In the genomic region with DNA sequence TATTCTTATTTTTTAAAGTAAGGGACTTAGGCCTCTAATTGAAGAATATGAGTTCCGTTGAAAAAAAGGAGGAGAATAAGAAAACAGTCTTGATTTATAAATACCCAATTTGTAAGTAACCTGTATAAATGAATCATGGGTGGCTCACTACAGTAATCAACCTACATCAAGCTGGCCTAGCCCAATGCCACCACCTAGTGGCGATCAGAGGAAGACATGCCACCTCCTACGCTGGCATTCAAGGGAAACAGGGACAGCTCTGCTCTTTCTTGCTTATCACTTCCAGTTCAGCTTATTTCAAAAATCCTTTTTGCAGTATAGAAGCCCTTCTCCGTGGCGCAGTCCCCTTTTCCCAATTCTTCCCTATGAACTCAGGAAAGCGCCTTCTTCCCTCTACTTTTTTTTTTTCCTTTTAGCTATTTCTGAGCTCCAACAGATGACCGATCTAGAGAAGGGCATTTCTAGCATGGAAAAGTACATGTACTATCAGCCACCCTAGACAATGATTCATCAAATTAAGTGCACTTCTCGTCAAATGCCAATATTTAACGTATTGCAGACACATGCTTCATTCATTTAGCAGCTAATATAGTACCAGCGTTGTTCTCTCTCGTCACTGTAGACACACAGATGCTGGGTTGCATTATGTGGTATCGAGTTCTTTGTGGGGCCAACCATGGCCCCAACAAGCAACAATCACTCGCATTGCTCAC, we compare ENCODE assay signal across 1 cellular context.
A peak's percentile ranks its signal among the peaks of the same experiment; 100 is the strongest.
TF ChIP-seq lines count a peak whose summit lies in the region.

No MANE protein-coding gene starts in this region.

TF ChIP-seq in GM12878, 131 proteins besides CTCF, POLR2A, EP300 and RAD21 (continued from another document):
- TF ChIP-seq, protein P1, sequence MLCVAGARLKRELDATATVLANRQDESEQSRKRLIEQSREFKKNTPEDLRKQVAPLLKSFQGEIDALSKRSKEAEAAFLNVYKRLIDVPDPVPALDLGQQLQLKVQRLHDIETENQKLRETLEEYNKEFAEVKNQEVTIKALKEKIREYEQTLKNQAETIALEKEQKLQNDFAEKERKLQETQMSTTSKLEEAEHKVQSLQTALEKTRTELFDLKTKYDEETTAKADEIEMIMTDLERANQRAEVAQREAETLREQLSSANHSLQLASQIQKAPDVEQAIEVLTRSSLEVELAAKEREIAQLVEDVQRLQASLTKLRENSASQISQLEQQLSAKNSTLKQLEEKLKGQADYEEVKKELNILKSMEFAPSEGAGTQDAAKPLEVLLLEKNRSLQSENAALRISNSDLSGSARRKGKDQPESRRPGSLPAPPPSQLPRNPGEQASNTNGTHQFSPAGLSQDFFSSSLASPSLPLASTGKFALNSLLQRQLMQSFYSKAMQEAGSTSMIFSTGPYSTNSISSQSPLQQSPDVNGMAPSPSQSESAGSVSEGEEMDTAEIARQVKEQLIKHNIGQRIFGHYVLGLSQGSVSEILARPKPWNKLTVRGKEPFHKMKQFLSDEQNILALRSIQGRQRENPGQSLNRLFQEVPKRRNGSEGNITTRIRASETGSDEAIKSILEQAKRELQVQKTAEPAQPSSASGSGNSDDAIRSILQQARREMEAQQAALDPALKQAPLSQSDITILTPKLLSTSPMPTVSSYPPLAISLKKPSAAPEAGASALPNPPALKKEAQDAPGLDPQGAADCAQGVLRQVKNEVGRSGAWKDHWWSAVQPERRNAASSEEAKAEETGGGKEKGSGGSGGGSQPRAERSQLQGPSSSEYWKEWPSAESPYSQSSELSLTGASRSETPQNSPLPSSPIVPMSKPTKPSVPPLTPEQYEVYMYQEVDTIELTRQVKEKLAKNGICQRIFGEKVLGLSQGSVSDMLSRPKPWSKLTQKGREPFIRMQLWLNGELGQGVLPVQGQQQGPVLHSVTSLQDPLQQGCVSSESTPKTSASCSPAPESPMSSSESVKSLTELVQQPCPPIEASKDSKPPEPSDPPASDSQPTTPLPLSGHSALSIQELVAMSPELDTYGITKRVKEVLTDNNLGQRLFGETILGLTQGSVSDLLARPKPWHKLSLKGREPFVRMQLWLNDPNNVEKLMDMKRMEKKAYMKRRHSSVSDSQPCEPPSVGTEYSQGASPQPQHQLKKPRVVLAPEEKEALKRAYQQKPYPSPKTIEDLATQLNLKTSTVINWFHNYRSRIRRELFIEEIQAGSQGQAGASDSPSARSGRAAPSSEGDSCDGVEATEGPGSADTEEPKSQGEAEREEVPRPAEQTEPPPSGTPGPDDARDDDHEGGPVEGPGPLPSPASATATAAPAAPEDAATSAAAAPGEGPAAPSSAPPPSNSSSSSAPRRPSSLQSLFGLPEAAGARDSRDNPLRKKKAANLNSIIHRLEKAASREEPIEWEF (IDR thresholded peaks at IDR 0.05; ENCODE audit: insufficient replicate concordance, low read depth, low read length), result no peak
- TF ChIP-seq EGR1 (IDR thresholded peaks at IDR 0.05; ENCODE audit: borderline replicate concordance in 1 of 2, low read depth in 2 of 2, low read length in 2 of 2), result peak in 1 of 2 experiments; percentile 63; a peak in 2 of 3 replicates
- TF ChIP-seq, protein P2, sequence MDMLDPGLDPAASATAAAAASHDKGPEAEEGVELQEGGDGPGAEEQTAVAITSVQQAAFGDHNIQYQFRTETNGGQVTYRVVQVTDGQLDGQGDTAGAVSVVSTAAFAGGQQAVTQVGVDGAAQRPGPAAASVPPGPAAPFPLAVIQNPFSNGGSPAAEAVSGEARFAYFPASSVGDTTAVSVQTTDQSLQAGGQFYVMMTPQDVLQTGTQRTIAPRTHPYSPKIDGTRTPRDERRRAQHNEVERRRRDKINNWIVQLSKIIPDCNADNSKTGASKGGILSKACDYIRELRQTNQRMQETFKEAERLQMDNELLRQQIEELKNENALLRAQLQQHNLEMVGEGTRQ (IDR thresholded peaks at IDR 0.05; ENCODE audit: borderline replicate concordance, low read depth, low read length), result no peak
- no peak for TF ChIP-seq MTA2 (IDR thresholded peaks at IDR 0.05; ENCODE audit: low read depth)
- TF ChIP-seq MYB (IDR thresholded peaks at IDR 0.05; ENCODE audit: borderline replicate concordance, low read depth, low read length), result no peak
- TF ChIP-seq BRCA1 (IDR thresholded peaks at IDR 0.05; ENCODE audit: low read depth, low read length), result no peak
- no peak for TF ChIP-seq NFIC (IDR thresholded peaks at IDR 0.05; ENCODE audit: low read depth, low read length)
- no peak for TF ChIP-seq CHD2 (IDR thresholded peaks at IDR 0.05; ENCODE audit: borderline replicate concordance, low read depth, low read length)
- peak; percentile 87 for TF ChIP-seq SMC3 (IDR thresholded peaks at IDR 0.05; ENCODE audit: borderline replicate concordance, low read length)
- TF ChIP-seq STAT1 (conservative IDR thresholded peaks at IDR 0.05), result no peak
- TF ChIP-seq MEF2A (IDR thresholded peaks at IDR 0.05; ENCODE audit: insufficient read depth, low read depth, low read length), result no peak
- TF ChIP-seq, protein P3, sequence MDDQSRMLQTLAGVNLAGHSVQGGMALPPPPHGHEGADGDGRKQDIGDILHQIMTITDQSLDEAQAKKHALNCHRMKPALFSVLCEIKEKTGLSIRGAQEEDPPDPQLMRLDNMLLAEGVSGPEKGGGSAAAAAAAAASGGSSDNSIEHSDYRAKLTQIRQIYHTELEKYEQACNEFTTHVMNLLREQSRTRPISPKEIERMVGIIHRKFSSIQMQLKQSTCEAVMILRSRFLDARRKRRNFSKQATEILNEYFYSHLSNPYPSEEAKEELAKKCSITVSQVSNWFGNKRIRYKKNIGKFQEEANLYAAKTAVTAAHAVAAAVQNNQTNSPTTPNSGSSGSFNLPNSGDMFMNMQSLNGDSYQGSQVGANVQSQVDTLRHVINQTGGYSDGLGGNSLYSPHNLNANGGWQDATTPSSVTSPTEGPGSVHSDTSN (IDR thresholded peaks at IDR 0.05; ENCODE audit: insufficient replicate concordance, low read depth, low read length), result no peak
